21 cellular contexts compared by ENCODE assay signal in the genomic region with DNA sequence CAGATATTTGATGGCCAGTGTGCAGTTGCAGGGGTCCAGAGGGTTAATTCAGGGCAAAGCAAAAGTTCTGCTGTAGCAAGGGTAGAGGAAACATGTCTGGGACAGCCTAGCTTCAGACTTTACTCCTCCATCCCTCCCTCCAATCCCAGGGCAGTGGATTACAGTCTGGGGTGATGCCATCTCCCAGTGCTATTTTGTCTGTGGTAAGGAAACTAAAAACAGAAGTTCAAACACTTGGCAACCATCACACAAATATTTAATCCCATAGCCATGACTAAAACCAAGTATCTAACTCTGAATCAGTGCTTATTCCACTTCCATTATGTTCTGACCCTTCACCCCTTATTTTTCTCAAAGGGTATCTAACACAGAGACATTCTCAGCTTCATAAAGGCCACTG.
DNase-seq lines count a peak whose midpoint lies in the region; ATAC-seq and TF ChIP-seq lines count a peak whose summit lies in the region.
"Had no signal": no experiment of that assay in that cellular context is flagged by ENCODE, and none has a peak within 500 bp of the region (broad histone marks: within the 10 kb centered on the region; RNA-seq: fewer than 3 reads in every experiment).

No MANE protein-coding gene starts in this region.

- H3K36me3 ChIP-seq in PC-3 (ENCODE audit: low read depth, low read length): no peaks in the 10 kb centered on the region
- no peaks in the 10 kb centered on the region for H3K36me3 ChIP-seq in ascending aorta
- no peaks in the 10 kb centered on the region for H3K36me3 ChIP-seq in lower lobe of right lung
- H3K36me3 ChIP-seq: BE2C, left lung, upper lobe of left lung had no signal

- POLR2A ChIA-PET in PC-3 (lab: Charles Lee; ENCODE audit: unreplicated experiment): no interaction called here

- no peaks in the 10 kb centered on the region for H3K79me2 ChIP-seq in PC-3 (ENCODE audit: low read length)

- no TSS peak for BruUV-seq in PC-3 (replicated peaks; lab: Mats Ljungman, UMichigan)

- H3K27me3 ChIP-seq in PC-3 (ENCODE audit: low read length) (no peaks in the 10 kb centered on the region), ascending aorta (no peaks in the 10 kb centered on the region), lower lobe of right lung (ENCODE audit: low read depth) (no peaks in the 10 kb centered on the region)
- H3K27me3 ChIP-seq: BE2C, left lung, right lobe of liver, upper lobe of left lung had no signal

- H3K4me2 ChIP-seq in PC-3 (ENCODE audit: low read length): no peak overlapping the region

- no peaks in the 10 kb centered on the region for H3F3A ChIP-seq in PC-3 (ENCODE audit: low read length, unreplicated experiment)

- TF ChIP-seq CTCF in PC-3 (conservative IDR thresholded peaks at IDR 0.05; ENCODE audit: low read depth, low read length) (no peak), ascending aorta (IDR thresholded peaks at IDR 0.05) (no peak), lower lobe of right lung (IDR thresholded peaks at IDR 0.05) (no peak)

- DNase-seq in EL (peak; percentile 23), PC-3 (peak; percentile 12), fibroblast of gingiva (ENCODE audit: low read depth) (peak; percentile 50), renal cortical epithelial cell (ENCODE audit: low read depth) (peak; percentile 58), ascending aorta (ENCODE audit: low spot score in 2 of 2) (no peak), T-helper 1 cell (no peak), lower lobe of right lung (no peak), SW480 (ENCODE audit: low spot score) (no peak)
- DNase-seq: activated CD8-positive, alpha-beta T cell treated with anti-CD3 and anti-CD28 coated beads for 36 hours; activated naive CD4-positive, alpha-beta T cell treated with anti-CD3 and anti-CD28 coated beads, Interleukin-2, amount 10 ng/mL, durations not matched to agents 7 days and 5 days; activated T-cell treated with anti-CD3 and anti-CD28 coated beads, Interleukin-2, amount 50 U/mL, for 24 hours; BE2C; left lung; MV-4-11; NCI-H2029; NCI-H446 treated with DMSO at 0.1 percent for 48 hours; right lobe of liver; stimulated activated naive CD8-positive, alpha-beta T cell treated with anti-CD3 and anti-CD28 coated beads, Interleukin-15, amount 100 ng/mL, for 72 hours had no signal

- no peak overlapping the region for H3K9ac ChIP-seq in PC-3 (ENCODE audit: low read length)

- H3K27ac ChIP-seq in PC-3 (ENCODE audit: low read length) (no peak overlapping the region), ascending aorta (no peak overlapping the region), lower lobe of right lung (no peak overlapping the region)
- H3K27ac ChIP-seq: left lung, right lobe of liver, upper lobe of left lung, VCaP had no signal

- CTCF ChIA-PET in PC-3 (lab: Charles Lee): no interaction called here

- no peak for ATAC-seq in PC-3
- ATAC-seq in lower lobe of right lung: no peak
- ATAC-seq: activated CD8-positive, alpha-beta T cell treated with anti-CD3 and anti-CD28 coated beads for 36 hours; left lung; Right ventricle myocardium inferior; stimulated activated naive CD8-positive, alpha-beta T cell treated with anti-CD3 and anti-CD28 coated beads, Interleukin-15, amount 100 ng/mL, for 72 hours had no signal

- H4K20me1 ChIP-seq in PC-3 (ENCODE audit: low read length): no peaks in the 10 kb centered on the region

- no peaks in the 10 kb centered on the region for H3K9me3 ChIP-seq in PC-3 (ENCODE audit: low read length)
- H3K9me3 ChIP-seq in ascending aorta: no peaks in the 10 kb centered on the region
- no peaks in the 10 kb centered on the region for H3K9me3 ChIP-seq in lower lobe of right lung
- H3K9me3 ChIP-seq: BE2C, left lung, right lobe of liver, upper lobe of left lung had no signal

- 0 out of 2 replicates have a peak, but pooled peaks cover 9% of the 10 kb centered on the region for H3K4me1 ChIP-seq in PC-3 (ENCODE audit: insufficient read depth, low read length)
- H3K4me1 ChIP-seq in ascending aorta: no peaks in the 10 kb centered on the region
- no peaks in the 10 kb centered on the region for H3K4me1 ChIP-seq in lower lobe of right lung
- H3K4me1 ChIP-seq: BE2C, left lung, upper lobe of left lung had no signal

- no peak overlapping the region for H2AFZ ChIP-seq in PC-3 (ENCODE audit: low read length)

- no peak overlapping the region for H3K4me3 ChIP-seq in PC-3 (ENCODE audit: low read length)
- no peak overlapping the region for H3K4me3 ChIP-seq in ascending aorta
- H3K4me3 ChIP-seq in lower lobe of right lung: no peak overlapping the region
- H3K4me3 ChIP-seq: left lung, right lobe of liver, upper lobe of left lung had no signal

- no peaks in the 10 kb centered on the region for H3K9me2 ChIP-seq in PC-3 (replicated peaks; ENCODE audit: low read length)

- intact Hi-C loops in PC-3 (cut with micrococcal nuclease): no loop called here
- intact Hi-C loops in ascending aorta (cut with DNase I): no loop called here
- intact Hi-C loops in lower lobe of right lung (cut with DNase I): no loop called here

Comparison
In these comparisons a context has a peak if more than half of its experiments do, and no peak if none do; other contexts are left out.
1. DNase-seq: peak in EL (single experiment), PC-3 (single experiment), fibroblast of gingiva (single experiment) and renal cortical epithelial cell (single experiment); none in ascending aorta (0 of 2), T-helper 1 cell (0 of 5), lower lobe of right lung (single experiment) and SW480 (single experiment).